ENCODE assay signal across 16 cellular contexts in the genomic region with DNA sequence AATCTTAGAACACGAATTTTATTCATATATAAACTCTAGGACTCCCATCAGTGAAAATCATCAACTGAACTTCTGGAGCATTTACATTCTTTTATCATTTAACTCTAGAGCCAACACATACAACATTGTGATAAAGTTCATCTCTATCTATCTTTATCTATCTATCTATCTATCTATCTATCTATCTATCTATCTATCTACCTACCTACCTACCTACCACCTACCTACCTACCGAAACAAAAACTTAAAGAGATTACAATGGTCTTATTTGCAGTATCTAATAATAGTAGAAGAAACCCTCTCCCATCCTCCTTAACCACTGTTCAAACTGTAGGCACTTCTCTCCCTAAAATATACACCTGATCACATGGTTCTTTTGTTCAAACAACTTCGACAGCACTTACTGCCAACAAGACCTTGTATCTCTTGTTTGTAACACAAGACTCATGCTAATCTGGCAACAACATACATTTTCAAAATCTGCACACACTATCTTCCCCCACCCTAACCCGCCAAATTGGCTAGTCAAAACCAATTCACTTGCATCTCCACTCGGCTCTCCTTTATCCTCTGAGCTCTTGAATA.
DNase-seq lines count a peak whose midpoint lies in the region; ATAC-seq, FAIRE-seq and TF ChIP-seq lines count a peak whose summit lies in the region.
"Had no signal": no experiment of that assay in that cellular context is flagged by ENCODE, and none has a peak within 500 bp of the region (broad histone marks: within the 10 kb centered on the region; RNA-seq: fewer than 3 reads in every experiment).

No MANE protein-coding gene starts in this region.

- H3K27me3 Mint-ChIP-seq in CD4-positive, alpha-beta memory T cell: no peaks in the 10 kb centered on the region

- no peaks in the 10 kb centered on the region for H3K9me3 ChIP-seq in CD4-positive, alpha-beta memory T cell (ENCODE audit: control insufficient read depth in 1 of 2, low read length in 2 of 2)
- no peaks in the 10 kb centered on the region for H3K9me3 ChIP-seq in keratinocyte (ENCODE audit: control insufficient read depth, low read depth, low read length)

- H3K79me2 ChIP-seq in keratinocyte (ENCODE audit: control insufficient read depth, insufficient read depth, low read length): no peaks in the 10 kb centered on the region

- peaks cover 0 to 6% (median 0%) of the 10 kb centered on the region in 4 donors for H3K4me1 Mint-ChIP-seq in CD4-positive, alpha-beta memory T cell
- H3K4me1 Mint-ChIP-seq: CD14-positive monocyte had no signal

- dilution Hi-C loops in keratinocyte (cut with MboI; ENCODE audit: extremely low pct_ligation_motif_present, low sequenced_read_pairs): no loop called here

- no peak overlapping the region for H3K4me3 Mint-ChIP-seq in CD4-positive, alpha-beta memory T cell
- H3K4me3 Mint-ChIP-seq: CD14-positive monocyte had no signal

- H3K27ac Mint-ChIP-seq in CD4-positive, alpha-beta memory T cell: peak overlapping the region in 4 of 7 donors; percentile 3 to 79 (median 36)

- H4K20me1 ChIP-seq in keratinocyte (ENCODE audit: control insufficient read depth, extremely low read depth, insufficient read depth, low read length): no peaks in the 10 kb centered on the region

- no peak for TF ChIP-seq POLR2A in GM12891 (IDR thresholded peaks at IDR 0.05; ENCODE audit: low read depth, low read length)

- TF ChIP-seq CTCF in C4-2B (conservative IDR thresholded peaks at IDR 0.05): no peak
- no peak for TF ChIP-seq CTCF in keratinocyte (optimal IDR thresholded peaks at IDR 0.05 in 1 of 3, IDR thresholded peaks at IDR 0.05 in 1 of 3, conservative IDR thresholded peaks at IDR 0.05 in 1 of 3; ENCODE audit: extremely low read depth in 1 of 3, insufficient read depth in 2 of 3, low read length in 3 of 3)

- POLR2A ChIA-PET in CD4-positive, alpha-beta memory T cell (lab: Charles Lee; ENCODE audit: partially characterized antibody): no interaction called here

- no peak overlapping the region for H3K9ac ChIP-seq in keratinocyte (ENCODE audit: control insufficient read depth, extremely low read depth, insufficient read depth, low read length)
- H3K9ac ChIP-seq: GM23248 had no signal

- no peaks in the 10 kb centered on the region for H3K9me1 ChIP-seq in keratinocyte (ENCODE audit: control insufficient read depth, extremely low read depth, insufficient read depth, low read length)

- H3K4me1 ChIP-seq in CD4-positive, alpha-beta memory T cell (ENCODE audit: insufficient read depth, low read length): no peaks in the 10 kb centered on the region
- no peaks in the 10 kb centered on the region for H3K4me1 ChIP-seq in keratinocyte (ENCODE audit: control insufficient read depth, extremely low read depth, insufficient read depth, low read length)

- no peak overlapping the region for H3K4me3 ChIP-seq in CD4-positive, alpha-beta memory T cell (ENCODE audit: low read length in 2 of 2)
- H3K4me3 ChIP-seq in keratinocyte (ENCODE audit: control insufficient read depth in 2 of 3, extremely low read depth in 1 of 3, insufficient read depth in 2 of 3, low read depth in 1 of 3, low read length in 3 of 3): no peak overlapping the region
- H3K4me3 ChIP-seq: GM23248 had no signal

- H3K9me3 Mint-ChIP-seq in CD4-positive, alpha-beta memory T cell: peaks cover 0 to 1% (median 0%) of the 10 kb centered on the region in 8 donors
- H3K9me3 Mint-ChIP-seq: CD14-positive monocyte had no signal

- CTCF ChIA-PET in CD4-positive, alpha-beta memory T cell (lab: Charles Lee; ENCODE audit: partially characterized antibody): no interaction called here

- no peak for DNase-seq in CD4-positive, alpha-beta memory T cell
- DNase-seq in NCI-H510A treated with DMSO at 0.1 percent for 48 hours (lab: John Stamatoyannopoulos, UW): peak; percentile 80
- DNase-seq in keratinocyte (ENCODE audit: low read depth, low spot score): no peak
- DNase-seq in iPS-NIHi11 (ENCODE audit: low spot score): no peak
- no peak for DNase-seq in GM12891 (ENCODE audit: insufficient read length, low spot score)
- DNase-seq: GM23248, NCI-H2171 treated with DMSO at 0.1 percent for 48 hours, NCI-H446 treated with DMSO at 0.1 percent for 48 hours, NCI-H774 had no signal

- H2AFZ ChIP-seq in keratinocyte (ENCODE audit: control insufficient read depth, low read length): no peak overlapping the region
- H2AFZ ChIP-seq: GM23248 had no signal

- no peak for ATAC-seq in GM21576 (IDR thresholded peaks at IDR 0.05; ENCODE audit: unreplicated experiment)
- ATAC-seq in GM19463 (IDR thresholded peaks at IDR 0.05; ENCODE audit: unreplicated experiment): no peak

- H3K36me3 Mint-ChIP-seq in CD4-positive, alpha-beta memory T cell: peaks cover 51 to 65% of the 10 kb centered on the region in 2 donors

- no peaks in the 10 kb centered on the region for H3K27me3 ChIP-seq in CD4-positive, alpha-beta memory T cell (ENCODE audit: insufficient read depth, low read length)
- no peaks in the 10 kb centered on the region for H3K27me3 ChIP-seq in keratinocyte (ENCODE audit: control insufficient read depth, extremely low read depth, insufficient read depth, low read length)

- H3K27ac ChIP-seq in C4-2B (peak overlapping the region; percentile 88), keratinocyte (ENCODE audit: control insufficient read depth, insufficient read depth, low read length) (no peak overlapping the region)
- H3K27ac ChIP-seq in CD4-positive, alpha-beta memory T cell (ENCODE audit: low read depth, low read length): no peak overlapping the region
- H3K27ac ChIP-seq: GM23248, HL-60, RWPE1 had no signal

- intact Hi-C loops in CD4-positive, alpha-beta memory T cell (cut with micrococcal nuclease): no loop called here

- no peak overlapping the region for H3K4me2 ChIP-seq in keratinocyte (ENCODE audit: control insufficient read depth, extremely low read depth, insufficient read depth, low read depth, low read length)

- H3K36me3 ChIP-seq in CD4-positive, alpha-beta memory T cell (ENCODE audit: insufficient read depth, low read length): peaks cover 26% of the 10 kb centered on the region
- H3K36me3 ChIP-seq in keratinocyte (ENCODE audit: control insufficient read depth in 2 of 2, extremely low read depth in 1 of 2, insufficient read depth in 2 of 2, low read length in 2 of 2): peaks cover 3 to 10% of the 10 kb centered on the region in 2 experiments

- FAIRE-seq in keratinocyte (lab: Jason Lieb, UNC) (peak; percentile 55), GM12891 (lab: Jason Lieb, UNC) (no peak)
- FAIRE-seq: HTR-8/SVneo had no signal

TF ChIP-seq in GM12891, 5 proteins besides CTCF, POLR2A, EP300 and RAD21:
- TF ChIP-seq SPI1 (IDR thresholded peaks at IDR 0.05; ENCODE audit: low read depth, low read length) (no peak), TAF1 (IDR thresholded peaks at IDR 0.05; ENCODE audit: low read depth, low read length) (no peak), POLR2AphosphoS5 (IDR thresholded peaks at IDR 0.05; ENCODE audit: low read depth, low read length) (no peak)
